Comparison of ENCODE assay signal across 23 cellular contexts in the genomic region with DNA sequence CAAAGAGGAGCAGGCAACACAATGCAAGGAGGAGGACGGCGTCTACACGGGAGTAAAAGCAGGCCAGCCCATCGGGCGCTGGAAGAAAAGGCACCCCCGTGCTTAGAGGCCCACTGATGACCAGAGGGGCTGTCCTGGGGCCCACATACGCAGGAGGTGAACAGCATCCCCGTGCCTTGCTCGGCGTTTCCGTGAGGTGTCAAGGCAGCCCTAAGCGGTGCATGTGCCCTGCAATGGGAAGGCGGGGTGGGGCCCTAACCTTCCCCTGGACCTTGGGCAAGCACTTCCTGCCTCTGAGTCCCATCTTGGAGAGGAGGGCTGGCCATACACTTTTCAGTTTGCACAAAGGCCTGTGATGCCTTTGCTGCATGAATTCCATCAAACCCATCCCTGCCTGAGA.
"Had no signal": no experiment of that assay in that cellular context is flagged by ENCODE, and none has a peak within 500 bp of the region (broad histone marks: within the 10 kb centered on the region; RNA-seq: fewer than 3 reads in every experiment).

No MANE protein-coding gene starts in this region.

- H3K9me3 ChIP-seq: breast epithelium, Peyer's patch had no signal

- H3K4me3 Mint-ChIP-seq: activated B cell treated with CpG ODN at 0.5 μM for 24 hours; activated CD4-positive, alpha-beta memory T cell treated with anti-CD3 and anti-CD28 coated beads for 36 hours; activated CD4-positive, alpha-beta T cell treated with anti-CD3 and anti-CD28 coated beads, Interleukin-2, amount 10 ng/mL, durations not matched to agents 7 days and 5 days; activated naive CD4-positive, alpha-beta T cell treated with anti-CD3 and anti-CD28 coated beads, Interleukin-2, amount 10 ng/mL, durations not matched to agents 7 days and 5 days; activated T-cell treated with anti-CD3 and anti-CD28 coated beads, Interleukin-2, amount 50 U/mL, for 72 hours; T-helper 17 cell had no signal

- ATAC-seq: activated T-cell treated with anti-CD3 and anti-CD28 coated beads, Interleukin-2, amount 50 U/mL, for 72 hours; T-helper 17 cell had no signal

- H3K27ac Mint-ChIP-seq: activated B cell treated with CpG ODN at 0.5 μM for 24 hours; activated CD4-positive, alpha-beta memory T cell treated with anti-CD3 and anti-CD28 coated beads for 36 hours; activated CD4-positive, alpha-beta T cell treated with anti-CD3 and anti-CD28 coated beads, Interleukin-2, amount 10 ng/mL, durations not matched to agents 7 days and 5 days; activated naive CD4-positive, alpha-beta T cell treated with anti-CD3 and anti-CD28 coated beads, Interleukin-2, amount 10 ng/mL, durations not matched to agents 7 days and 5 days; activated T-cell treated with anti-CD3 and anti-CD28 coated beads, Interleukin-2, amount 50 U/mL, for 72 hours; activated T-helper 2 cell treated with anti-CD3 and anti-CD28 coated beads, Interferon-gamma antibody, Interleukin-2, Interleukin-4, amounts not matched to agents 10 μg/mL and 5 μg/mL and 100 μg/mL, durations not matched to agents 14 hours and 24 hours and 36 hours; T-helper 17 cell had no signal

- H3K36me3 ChIP-seq: breast epithelium, Peyer's patch had no signal

- H3K4me1 ChIP-seq: breast epithelium had no signal

- H3K9me3 Mint-ChIP-seq: activated B cell treated with CpG ODN at 0.5 μM for 24 hours; activated CD4-positive, alpha-beta memory T cell treated with anti-CD3 and anti-CD28 coated beads for 36 hours; activated CD4-positive, alpha-beta T cell treated with anti-CD3 and anti-CD28 coated beads, Interleukin-2, amount 10 ng/mL, durations not matched to agents 7 days and 5 days; activated naive CD4-positive, alpha-beta T cell treated with anti-CD3 and anti-CD28 coated beads, Interleukin-2, amount 10 ng/mL, durations not matched to agents 7 days and 5 days; activated T-cell treated with anti-CD3 and anti-CD28 coated beads, Interleukin-2, amount 50 U/mL, for 72 hours; activated T-helper 2 cell treated with anti-CD3 and anti-CD28 coated beads, Interferon-gamma antibody, Interleukin-2, Interleukin-4, amounts not matched to agents 10 μg/mL and 5 μg/mL and 100 μg/mL, durations not matched to agents 14 hours and 24 hours and 36 hours had no signal

- H3K27ac ChIP-seq: breast epithelium, Peyer's patch, RWPE1 had no signal

- DNase-seq: activated B cell treated with CpG ODN at 0.5 μM for 24 hours; activated CD4-positive, alpha-beta memory T cell treated with anti-CD3 and anti-CD28 coated beads for 36 hours; activated CD4-positive, alpha-beta T cell treated with anti-CD3 and anti-CD28 coated beads for 1 hour; activated CD4-positive, alpha-beta T cell treated with anti-CD3 and anti-CD28 coated beads, Interleukin-2, amount 10 ng/mL, durations not matched to agents 7 days and 5 days; activated CD8-positive, alpha-beta memory T cell treated with anti-CD3 and anti-CD28 coated beads for 24 hours; activated gamma-delta T cell treated with Interleukin-2 at 50 U/mL for 16 hours; activated naive CD4-positive, alpha-beta T cell treated with anti-CD3 and anti-CD28 coated beads, Interleukin-2, amount 10 ng/mL, durations not matched to agents 7 days and 5 days; activated T-cell treated with anti-CD3 and anti-CD28 coated beads, Interleukin-2, amount 50 U/mL, for 72 hours; central memory CD4-positive, alpha-beta T cell; MM.1S; NCI-H1105; NCI-H1436; NCI-H1694 treated with DMSO at 0.1 percent for 48 hours; NCI-H2029 treated with DMSO at 0.1 percent for 48 hours; NCI-H345; NCI-H510A treated with DMSO at 0.1 percent for 48 hours; Peyer's patch; Right ventricle myocardium superior; T-helper 17 cell; T-helper 9 cell had no signal

- H3K27me3 ChIP-seq: Peyer's patch had no signal

- H3K4me3 ChIP-seq: breast epithelium, Peyer's patch had no signal

- H3K36me3 Mint-ChIP-seq: activated CD4-positive, alpha-beta memory T cell treated with anti-CD3 and anti-CD28 coated beads for 36 hours; activated naive CD4-positive, alpha-beta T cell treated with anti-CD3 and anti-CD28 coated beads, Interleukin-2, amount 10 ng/mL, durations not matched to agents 7 days and 5 days had no signal
